ENCODE assay signal across 1 cellular context in the genomic region with DNA sequence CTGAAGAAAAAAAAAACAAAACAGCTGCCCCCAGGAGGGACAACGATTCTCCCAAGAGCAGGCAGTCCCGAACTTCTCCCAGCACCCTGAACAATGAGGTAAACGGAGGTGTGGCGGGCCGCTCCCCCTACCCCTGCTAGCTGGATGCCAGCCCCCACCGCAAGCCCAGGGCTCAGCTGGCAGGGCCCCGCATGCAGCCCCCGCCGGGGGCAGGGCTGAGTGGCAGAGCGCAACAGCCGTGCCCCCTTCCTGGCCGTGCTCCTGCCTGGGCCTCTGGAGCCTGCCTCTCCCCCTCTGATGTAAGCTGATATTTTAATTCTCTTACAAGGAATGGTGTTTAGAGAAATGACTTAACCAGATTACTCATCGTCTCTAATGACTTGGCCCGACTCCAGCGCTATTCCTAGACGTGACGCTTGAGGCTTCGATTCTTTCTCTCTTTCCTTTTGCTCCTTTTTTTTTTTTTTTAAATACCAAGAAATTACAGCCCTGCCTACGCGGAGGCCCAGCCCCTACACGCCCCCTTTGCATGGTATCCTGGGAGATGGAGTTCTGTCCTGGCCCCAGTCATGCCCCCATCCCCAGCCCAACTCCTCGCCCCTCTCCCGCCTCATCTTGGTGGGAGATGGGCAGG.
TF ChIP-seq lines count a peak whose summit lies in the region.

No MANE protein-coding gene starts in this region.

TF ChIP-seq in HEK293, 187 proteins besides CTCF, POLR2A, EP300 and RAD21 (continued from another document and continues in another):
- TF ChIP-seq ZBTB49 (tag by site-specific recombination; IDR thresholded peaks at IDR 0.05; ENCODE audit: low read depth) (no peak), PRDM1 (tag by site-specific recombination; IDR thresholded peaks at IDR 0.05) (peak; percentile 74), SP3 (tag by site-specific recombination; IDR thresholded peaks at IDR 0.05) (peak; percentile 99), WT1 (tag by site-specific recombination; IDR thresholded peaks at IDR 0.05) (peak; percentile 72), ZNF670 (tag by site-specific recombination; IDR thresholded peaks at IDR 0.05; ENCODE audit: low read depth) (no peak), ZSCAN16 (tag by site-specific recombination; IDR thresholded peaks at IDR 0.05) (0 out of 2 replicates have a peak, but pooled peaks have one; percentile 17), ZSCAN30 (tag by site-specific recombination; IDR thresholded peaks at IDR 0.05) (peak; percentile 95), ZNF513 (tag by site-specific recombination; IDR thresholded peaks at IDR 0.05) (no peak), ZIC2 (tag by site-specific recombination; IDR thresholded peaks at IDR 0.05) (peak; percentile 80), ZNF157 (tag by site-specific recombination; IDR thresholded peaks at IDR 0.05) (no peak), KLF10 (tag by site-specific recombination; IDR thresholded peaks at IDR 0.05) (peak; percentile 99), ZNF626 (tag by site-specific recombination; IDR thresholded peaks at IDR 0.05) (no peak), ZNF184 (tag by site-specific recombination; IDR thresholded peaks at IDR 0.05) (peak; percentile 89), ZNF610 (tag by site-specific recombination; IDR thresholded peaks at IDR 0.05; ENCODE audit: borderline replicate concordance) (peak; percentile 80), ZNF558 (tag by site-specific recombination; IDR thresholded peaks at IDR 0.05) (peak; percentile 82; the same call in 1 of the 2 replicates), ZNF571 (tag by site-specific recombination; IDR thresholded peaks at IDR 0.05) (no peak), ZNF18 (tag by site-specific recombination; IDR thresholded peaks at IDR 0.05) (no peak), YY1 (tag by site-specific recombination; IDR thresholded peaks at IDR 0.05) (no peak), ZNF544 (tag by site-specific recombination; IDR thresholded peaks at IDR 0.05) (no peak), ZNF112 (tag by site-specific recombination; IDR thresholded peaks at IDR 0.05) (no peak), ZNF24 (tag by site-specific recombination; IDR thresholded peaks at IDR 0.05) (peak; percentile 89; the same call in 1 of the 2 replicates), ZNF146 (tag by site-specific recombination; IDR thresholded peaks at IDR 0.05) (no peak), ZNF837 (tag by site-specific recombination; IDR thresholded peaks at IDR 0.05) (no peak), ZNF132 (tag by site-specific recombination; IDR thresholded peaks at IDR 0.05; ENCODE audit: borderline replicate concordance) (no peak), MYNN (tag by site-specific recombination; IDR thresholded peaks at IDR 0.05; ENCODE audit: borderline replicate concordance) (no peak), ZNF274 (IDR thresholded peaks at IDR 0.05; ENCODE audit: low read length) (no peak), ZNF274 (tag by site-specific recombination; IDR thresholded peaks at IDR 0.05; ENCODE audit: borderline replicate concordance) (no peak), ZNF223 (tag by site-specific recombination; IDR thresholded peaks at IDR 0.05) (peak; percentile 95), ZNF621 (tag by site-specific recombination; IDR thresholded peaks at IDR 0.05) (no peak), ZNF341 (tag by site-specific recombination; IDR thresholded peaks at IDR 0.05; ENCODE audit: low read depth) (peak; percentile 99), ZNF138 (tag by site-specific recombination; IDR thresholded peaks at IDR 0.05; ENCODE audit: borderline replicate concordance) (no peak), KLF9 (tag by site-specific recombination; IDR thresholded peaks at IDR 0.05; ENCODE audit: low read depth) (peak; percentile 80), ZNF658 (tag by site-specific recombination; IDR thresholded peaks at IDR 0.05) (no peak), REST (tag by site-specific recombination; IDR thresholded peaks at IDR 0.05) (no peak), ZNF211 (tag by site-specific recombination; IDR thresholded peaks at IDR 0.05; ENCODE audit: low read depth) (no peak), ZNF350 (tag by site-specific recombination; IDR thresholded peaks at IDR 0.05) (no peak), ZNF692 (tag by site-specific recombination; IDR thresholded peaks at IDR 0.05) (peak; percentile 78), ZBTB1 (tag by site-specific recombination; IDR thresholded peaks at IDR 0.05) (no peak), ZNF677 (tag by site-specific recombination; IDR thresholded peaks at IDR 0.05) (no peak), ZNF133 (tag by site-specific recombination; IDR thresholded peaks at IDR 0.05) (no peak), ZNF843 (tag by site-specific recombination; IDR thresholded peaks at IDR 0.05) (peak; percentile 93), ZNF37A (tag by site-specific recombination; IDR thresholded peaks at IDR 0.05) (no peak), ZNF654 (tag by site-specific recombination; IDR thresholded peaks at IDR 0.05; ENCODE audit: low read depth) (peak; percentile 19; the same call in 1 of the 2 replicates), KLF1 (tag by site-specific recombination; IDR thresholded peaks at IDR 0.05) (peak; percentile 59; the same call in 1 of the 2 replicates), ZNF169 (tag by site-specific recombination; IDR thresholded peaks at IDR 0.05) (no peak), ZNF335 (tag by site-specific recombination; conservative IDR thresholded peaks at IDR 0.05) (peak; percentile 40)
- TF ChIP-seq, protein P1, sequence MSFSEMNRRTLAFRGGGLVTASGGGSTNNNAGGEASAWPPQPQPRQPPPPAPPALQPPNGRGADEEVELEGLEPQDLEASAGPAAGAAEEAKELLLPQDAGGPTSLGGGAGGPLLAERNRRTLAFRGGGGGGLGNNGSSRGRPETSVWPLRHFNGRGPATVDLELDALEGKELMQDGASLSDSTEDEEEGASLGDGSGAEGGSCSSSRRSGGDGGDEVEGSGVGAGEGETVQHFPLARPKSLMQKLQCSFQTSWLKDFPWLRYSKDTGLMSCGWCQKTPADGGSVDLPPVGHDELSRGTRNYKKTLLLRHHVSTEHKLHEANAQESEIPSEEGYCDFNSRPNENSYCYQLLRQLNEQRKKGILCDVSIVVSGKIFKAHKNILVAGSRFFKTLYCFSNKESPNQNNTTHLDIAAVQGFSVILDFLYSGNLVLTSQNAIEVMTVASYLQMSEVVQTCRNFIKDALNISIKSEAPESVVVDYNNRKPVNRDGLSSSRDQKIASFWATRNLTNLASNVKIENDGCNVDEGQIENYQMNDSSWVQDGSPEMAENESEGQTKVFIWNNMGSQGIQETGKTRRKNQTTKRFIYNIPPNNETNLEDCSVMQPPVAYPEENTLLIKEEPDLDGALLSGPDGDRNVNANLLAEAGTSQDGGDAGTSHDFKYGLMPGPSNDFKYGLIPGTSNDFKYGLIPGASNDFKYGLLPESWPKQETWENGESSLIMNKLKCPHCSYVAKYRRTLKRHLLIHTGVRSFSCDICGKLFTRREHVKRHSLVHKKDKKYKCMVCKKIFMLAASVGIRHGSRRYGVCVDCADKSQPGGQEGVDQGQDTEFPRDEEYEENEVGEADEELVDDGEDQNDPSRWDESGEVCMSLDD (tag by site-specific recombination; IDR thresholded peaks at IDR 0.05), result peak; percentile 29; the same call in 1 of the 2 replicates
- TF ChIP-seq, protein P2, sequence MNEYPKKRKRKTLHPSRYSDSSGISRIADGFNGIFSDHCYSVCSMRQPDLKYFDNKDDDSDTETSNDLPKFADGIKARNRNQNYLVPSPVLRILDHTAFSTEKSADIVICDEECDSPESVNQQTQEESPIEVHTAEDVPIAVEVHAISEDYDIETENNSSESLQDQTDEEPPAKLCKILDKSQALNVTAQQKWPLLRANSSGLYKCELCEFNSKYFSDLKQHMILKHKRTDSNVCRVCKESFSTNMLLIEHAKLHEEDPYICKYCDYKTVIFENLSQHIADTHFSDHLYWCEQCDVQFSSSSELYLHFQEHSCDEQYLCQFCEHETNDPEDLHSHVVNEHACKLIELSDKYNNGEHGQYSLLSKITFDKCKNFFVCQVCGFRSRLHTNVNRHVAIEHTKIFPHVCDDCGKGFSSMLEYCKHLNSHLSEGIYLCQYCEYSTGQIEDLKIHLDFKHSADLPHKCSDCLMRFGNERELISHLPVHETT (tag by site-specific recombination; IDR thresholded peaks at IDR 0.05), result peak; percentile 89
- TF ChIP-seq, protein P3, sequence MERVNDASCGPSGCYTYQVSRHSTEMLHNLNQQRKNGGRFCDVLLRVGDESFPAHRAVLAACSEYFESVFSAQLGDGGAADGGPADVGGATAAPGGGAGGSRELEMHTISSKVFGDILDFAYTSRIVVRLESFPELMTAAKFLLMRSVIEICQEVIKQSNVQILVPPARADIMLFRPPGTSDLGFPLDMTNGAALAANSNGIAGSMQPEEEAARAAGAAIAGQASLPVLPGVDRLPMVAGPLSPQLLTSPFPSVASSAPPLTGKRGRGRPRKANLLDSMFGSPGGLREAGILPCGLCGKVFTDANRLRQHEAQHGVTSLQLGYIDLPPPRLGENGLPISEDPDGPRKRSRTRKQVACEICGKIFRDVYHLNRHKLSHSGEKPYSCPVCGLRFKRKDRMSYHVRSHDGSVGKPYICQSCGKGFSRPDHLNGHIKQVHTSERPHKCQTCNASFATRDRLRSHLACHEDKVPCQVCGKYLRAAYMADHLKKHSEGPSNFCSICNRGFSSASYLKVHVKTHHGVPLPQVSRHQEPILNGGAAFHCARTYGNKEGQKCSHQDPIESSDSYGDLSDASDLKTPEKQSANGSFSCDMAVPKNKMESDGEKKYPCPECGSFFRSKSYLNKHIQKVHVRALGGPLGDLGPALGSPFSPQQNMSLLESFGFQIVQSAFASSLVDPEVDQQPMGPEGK (tag by site-specific recombination; IDR thresholded peaks at IDR 0.05), result peak; percentile 100
